31 cellular contexts compared by ENCODE assay signal in genomic region chr10:127427926-127428325, GRCh38.
"Had no signal": no experiment of that assay in that cellular context is flagged by ENCODE, and none has a peak within 500 bp of the region (broad histone marks: within the 10 kb centered on the region; RNA-seq: fewer than 3 reads in every experiment).

No MANE protein-coding gene starts in this region.

- H3K4me3 ChIP-seq: ovary, psoas muscle, right lobe of liver, skin epidermis, smooth muscle cell, spleen, suprapubic skin, testis, tibial artery, transverse colon, upper lobe of right lung, uterus had no signal

- H3K27ac ChIP-seq: ovary, parathyroid adenoma, psoas muscle, right lobe of liver, skin epidermis, spleen, suprapubic skin, testis, tibial artery, transverse colon, upper lobe of right lung, uterus had no signal

- H3K27ac Mint-ChIP-seq: naive thymus-derived CD4-positive, alpha-beta T cell; natural killer cell; nephron; progenitor cell of endocrine pancreas; stimulated activated memory B cell treated with anti-CD40 and anti-IgM and Interleukin-4, amounts not matched to agents 10 μg/mL and 1 μg/mL and 100 μg/mL, for 72 hours; stimulated activated naive CD8-positive, alpha-beta T cell treated with anti-CD3 and anti-CD28 coated beads, Interleukin-15, amount 100 ng/mL, for 72 hours; type B pancreatic cell had no signal

- H3K36me3 ChIP-seq: ovary, right lobe of liver, uterus had no signal

- H3K27me3 ChIP-seq: ovary, right lobe of liver, spleen, suprapubic skin, testis, tibial artery, transverse colon, upper lobe of right lung, uterus had no signal

- H3K4me1 ChIP-seq: parathyroid adenoma, psoas muscle, right lobe of liver, spleen, suprapubic skin, testis, tibial artery, transverse colon, upper lobe of right lung, uterus had no signal

- H3K9me3 Mint-ChIP-seq: natural killer cell; nephron; stimulated activated memory B cell treated with anti-CD40 and anti-IgM and Interleukin-4, amounts not matched to agents 10 μg/mL and 1 μg/mL and 100 μg/mL, for 72 hours; stimulated activated naive CD8-positive, alpha-beta T cell treated with anti-CD3 and anti-CD28 coated beads, Interleukin-15, amount 100 ng/mL, for 72 hours; type B pancreatic cell had no signal

- H3K4me1 Mint-ChIP-seq: naive thymus-derived CD4-positive, alpha-beta T cell; neural crest cell; stimulated activated memory B cell treated with anti-CD40 and anti-IgM and Interleukin-4, amounts not matched to agents 10 μg/mL and 1 μg/mL and 100 μg/mL, for 72 hours; stimulated activated naive CD8-positive, alpha-beta T cell treated with anti-CD3 and anti-CD28 coated beads, Interleukin-15, amount 100 ng/mL, for 72 hours had no signal

- H3K36me3 Mint-ChIP-seq: naive thymus-derived CD4-positive, alpha-beta T cell; natural killer cell; stimulated activated memory B cell treated with anti-CD40 and anti-IgM and Interleukin-4, amounts not matched to agents 10 μg/mL and 1 μg/mL and 100 μg/mL, for 72 hours had no signal

- ATAC-seq: naive thymus-derived CD4-positive, alpha-beta T cell; natural killer cell; psoas muscle; right cardiac atrium; right lobe of liver; stimulated activated memory B cell treated with anti-CD40 and anti-IgM and Interleukin-4, amounts not matched to agents 10 μg/mL and 1 μg/mL and 100 μg/mL, for 72 hours; stimulated activated naive CD8-positive, alpha-beta T cell treated with anti-CD3 and anti-CD28 coated beads, Interleukin-15, amount 100 ng/mL, for 72 hours; stimulated activated naive CD8-positive, alpha-beta T cell treated with anti-CD3 and anti-CD28 coated beads, Interleukin-15, Interleukin-2, amounts not matched to agents 100 U/mL and 50 U/mL, for 24 hours; upper lobe of right lung had no signal

- DNase-seq: naive thymus-derived CD4-positive, alpha-beta T cell; natural killer cell; occipital lobe; ovary; psoas muscle; right cardiac atrium; right lobe of liver; stimulated activated CD4-positive, alpha-beta T cell treated with anti-CD3 and anti-CD28 coated beads, Interleukin-12 subunit alpha, Interleukin-12 subunit beta, amount 100 ng/mL, for 4 hours; stimulated activated CD4-positive, alpha-beta T cell treated with anti-CD3 and anti-CD28 coated beads, Interleukin-1b, Interleukin-23, amount 100 ng/mL, for 48 hours; stimulated activated CD4-positive, alpha-beta T cell treated with anti-CD3 and anti-CD28 coated beads, Interleukin-4, amount 100 ng/mL, for 1 hour; stimulated activated CD4-positive, alpha-beta T cell treated with anti-CD3 and anti-CD28 coated beads, Interleukin-4, amount 100 ng/mL, for 4 hours; stimulated activated CD8-positive, alpha-beta memory T cell treated with anti-CD3 and anti-CD28 coated beads, Interleukin-4, amount 100 ng/mL, for 48 hours; stimulated activated naive CD4-positive, alpha-beta T cell; stimulated activated naive CD8-positive, alpha-beta T cell treated with anti-CD3 and anti-CD28 coated beads, Interleukin-15, amount 100 ng/mL, for 72 hours; stimulated activated naive CD8-positive, alpha-beta T cell treated with anti-CD3 and anti-CD28 coated beads, Interleukin-15, Interleukin-2, amounts not matched to agents 100 U/mL and 50 U/mL, for 24 hours; substantia nigra; testis; tibial artery; transverse colon; uterus had no signal

- H3K27me3 Mint-ChIP-seq: progenitor cell of endocrine pancreas; stimulated activated memory B cell treated with anti-CD40 and anti-IgM and Interleukin-4, amounts not matched to agents 10 μg/mL and 1 μg/mL and 100 μg/mL, for 72 hours; stimulated activated naive CD8-positive, alpha-beta T cell treated with anti-CD3 and anti-CD28 coated beads, Interleukin-15, amount 100 ng/mL, for 72 hours; type B pancreatic cell had no signal

- H3K4me3 Mint-ChIP-seq: naive thymus-derived CD4-positive, alpha-beta T cell; natural killer cell; nephron; neural crest cell; stimulated activated memory B cell treated with anti-CD40 and anti-IgM and Interleukin-4, amounts not matched to agents 10 μg/mL and 1 μg/mL and 100 μg/mL, for 72 hours; stimulated activated naive CD8-positive, alpha-beta T cell treated with anti-CD3 and anti-CD28 coated beads, Interleukin-15, amount 100 ng/mL, for 72 hours; type B pancreatic cell had no signal

- H3K9me3 ChIP-seq: ovary, psoas muscle, right lobe of liver, suprapubic skin, testis, tibial artery, transverse colon, upper lobe of right lung, uterus had no signal
